ENCODE assay signal across 10 cellular contexts in the genomic region with DNA sequence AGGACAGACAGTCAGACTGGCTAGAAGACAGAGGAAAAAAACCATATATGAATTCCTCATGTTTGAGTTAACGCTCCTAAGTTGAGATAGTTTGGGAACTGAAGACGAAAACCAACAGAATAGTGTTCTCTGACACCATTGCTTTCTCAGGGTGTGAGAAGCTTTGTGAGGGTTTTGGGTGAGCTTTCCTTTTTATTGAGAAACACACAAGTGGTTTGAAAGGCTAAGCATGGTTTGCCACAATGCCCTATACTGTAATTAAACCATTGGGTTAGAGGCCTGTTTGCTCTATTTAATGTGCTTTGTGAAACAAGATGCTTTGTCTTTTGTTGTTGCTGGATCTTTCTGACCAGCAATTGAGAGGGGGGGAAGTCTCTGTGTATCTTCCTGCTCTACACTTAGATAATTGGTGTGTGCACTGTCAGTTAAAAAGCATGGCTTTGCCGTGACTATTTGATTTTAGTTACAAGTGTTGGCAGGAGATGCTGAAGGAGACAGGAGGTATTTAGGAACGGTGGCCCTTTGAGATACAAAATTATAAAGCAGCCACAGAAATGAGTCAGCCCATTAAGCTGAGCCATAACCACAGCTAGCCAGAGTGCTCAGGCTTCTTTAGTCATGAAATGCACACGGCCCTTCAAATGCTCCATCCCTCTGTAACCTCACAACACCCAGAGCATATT.
DNase-seq lines count a peak whose midpoint lies in the region; ATAC-seq, FAIRE-seq and TF ChIP-seq lines count a peak whose summit lies in the region.
"Had no signal": no experiment of that assay in that cellular context is flagged by ENCODE, and none has a peak within 500 bp of the region (broad histone marks: within the 10 kb centered on the region; RNA-seq: fewer than 3 reads in every experiment).

No MANE protein-coding gene starts in this region.

- TF ChIP-seq POLR2A in adrenal gland (IDR thresholded peaks at IDR 0.05): no peak

- H3K27me3 ChIP-seq in adrenal gland: no peaks in the 10 kb centered on the region

- no peaks in the 10 kb centered on the region for H3K9me3 ChIP-seq in adrenal gland (replicated peaks in 1 of 3)

- peak; percentile 88 for FAIRE-seq in RCC 7860 (lab: Jason Lieb, UNC)

- peak; percentile 26 for DNase-seq in COLO668 (lab: John Stamatoyannopoulos, UW; ENCODE audit: unreplicated experiment)
- DNase-seq in HK-2 (ENCODE audit: unreplicated experiment): peak; percentile 30
- peak; percentile 75 for DNase-seq in RCC 7860 (ENCODE audit: low spot score)
- DNase-seq in glomerular visceral epithelial cell (ENCODE audit: extremely low spot score): peak; percentile 74
- no peak for DNase-seq in effector CD4-positive, alpha-beta T cell
- DNase-seq in central memory CD4-positive, alpha-beta T cell: no peak
- no peak for DNase-seq in adrenal gland
- DNase-seq: left ventricle myocardium superior, SIG-M5 had no signal

- 47 to 82% (median 69%) methylated on average over 5 of the region's 5 CpGs for whole genome bisulfite sequencing in adrenal gland, 4 donors

- ATAC-seq in HG03196 (IDR thresholded peaks at IDR 0.05; ENCODE audit: unreplicated experiment): no peak
- ATAC-seq: left ventricle myocardium superior had no signal

- intact Hi-C loops in adrenal gland (cut with DNase I): no loop called here

- H3K4me3 ChIP-seq in adrenal gland: no peak overlapping the region

- no peak for TF ChIP-seq CTCF in adrenal gland (IDR thresholded peaks at IDR 0.05)

- no peaks in the 10 kb centered on the region for H3K36me3 ChIP-seq in adrenal gland (replicated peaks in 1 of 2)

- no peak overlapping the region for H3K27ac ChIP-seq in adrenal gland

- H3K4me1 ChIP-seq in adrenal gland (replicated peaks in 1 of 2): no peaks in the 10 kb centered on the region

Comparison
In these comparisons a context has a peak if more than half of its experiments do, and no peak if none do; other contexts are left out.
1. DNase-seq: peak in COLO668 (single experiment), HK-2 (single experiment), RCC 7860 (single experiment) and glomerular visceral epithelial cell (single experiment); none in effector CD4-positive, alpha-beta T cell (single experiment), central memory CD4-positive, alpha-beta T cell (single experiment) and adrenal gland (0 of 7).